In the genomic region with DNA sequence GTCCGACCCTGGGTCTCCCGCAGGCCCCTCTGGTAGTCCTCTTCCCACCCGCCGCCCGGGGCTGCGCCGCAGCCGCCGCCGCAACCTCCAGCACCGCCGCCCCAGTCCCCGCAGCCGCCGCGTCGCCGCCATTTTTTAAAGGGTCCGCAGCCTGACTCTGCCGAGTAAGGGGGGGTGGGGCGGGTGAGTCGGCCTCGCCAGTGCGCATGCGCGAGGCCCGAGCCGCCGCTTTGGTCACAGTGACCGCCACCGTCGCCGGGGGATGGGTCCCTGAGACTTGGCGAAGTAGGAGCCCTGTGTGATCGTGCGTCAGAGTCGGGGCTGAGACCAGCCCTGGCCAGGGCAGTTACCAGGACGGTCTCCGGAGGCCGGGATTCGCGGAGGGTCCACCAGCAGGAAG, we compare ENCODE assay signal across 7 cellular contexts.
A peak's percentile ranks its signal among the peaks of the same experiment; 100 is the strongest.
DNase-seq lines count a peak whose midpoint lies in the region; ATAC-seq and TF ChIP-seq lines count a peak whose summit lies in the region.
"Not testable (repeated sequence)": the region's sequence is repeated elsewhere in the genome, so short reads cannot be mapped to it uniquely, and the experiment has no call there.

No MANE protein-coding gene starts in this region.

- not testable (repeated sequence) for H3K9me3 Mint-ChIP-seq in HFFc6; activated T-cell treated with anti-CD3 and anti-CD28 coated beads, Interleukin-2, amount 50 U/mL, for 72 hours; central memory CD8-positive, alpha-beta T cell

- H3K4me3 ChIP-seq in right cardiac atrium (ENCODE audit: low read length): not testable (repeated sequence)
- H3K4me3 ChIP-seq in ovary: peak overlapping the region; percentile 61

- not testable (repeated sequence) for H3K4me1 Mint-ChIP-seq in HFFc6 (ENCODE audit: low read depth); activated T-cell treated with anti-CD3 and anti-CD28 coated beads, Interleukin-2, amount 50 U/mL, for 72 hours (ENCODE audit: low read depth); central memory CD8-positive, alpha-beta T cell

- H3K36me3 Mint-ChIP-seq in HFFc6 (ENCODE audit: low read depth); activated T-cell treated with anti-CD3 and anti-CD28 coated beads, Interleukin-2, amount 50 U/mL, for 72 hours (ENCODE audit: insufficient read depth in 2 of 2); central memory CD8-positive, alpha-beta T cell (ENCODE audit: insufficient read depth): not testable (repeated sequence)

- intact Hi-C loops in right cardiac atrium (cut with DNase I); ovary (cut with DNase I): not testable (repeated sequence)

- WGBS in right cardiac atrium: 1% methylated on average over 36 of the region's 42 CpGs
- WGBS in ovary, 3 donors: 0 to 2% methylated on average over 3 to 34 of the region's 42 CpGs; no CpG with 5 or more reads in 1 of the 3 donors

- H3K27me3 ChIP-seq in right cardiac atrium (ENCODE audit: control insufficient read depth, insufficient read depth); ovary: not testable (repeated sequence)

- not testable (repeated sequence) for TF ChIP-seq POLR2A in ovary (IDR thresholded peaks at IDR 0.05)

- not testable (repeated sequence) for H3K36me3 ChIP-seq in ovary

- not testable (repeated sequence) for H3K27ac ChIP-seq in right cardiac atrium (ENCODE audit: low read length)
- H3K27ac ChIP-seq in ovary: peak overlapping the region in 1 of 2 donors; percentile 12

- DNase-seq in HFFc6 (peak; percentile 52), T-helper 9 cell (peak; percentile 29), right cardiac atrium (peak; percentile 76 to 94 (median 94)), ovary (peak; percentile 33 to 81 (median 70))
- peak; percentile 63 to 70 for DNase-seq in activated T-cell treated with anti-CD3 and anti-CD28 coated beads, Interleukin-2, amount 50 U/mL, for 72 hours
- DNase-seq in central memory CD8-positive, alpha-beta T cell (ENCODE audit: low spot score in 2 of 2): peak; percentile 50 to 51
- peak; percentile 48 for DNase-seq in stimulated activated CD8-positive, alpha-beta memory T cell treated with anti-CD3 and anti-CD28 coated beads, Interleukin-12 subunit alpha, Interleukin-12 subunit beta, amount 100 ng/mL, for 1 hour (ENCODE audit: low read depth)

- not testable (repeated sequence) for H3K27me3 Mint-ChIP-seq in HFFc6 (ENCODE audit: insufficient read depth); activated T-cell treated with anti-CD3 and anti-CD28 coated beads, Interleukin-2, amount 50 U/mL, for 72 hours (ENCODE audit: low read depth); central memory CD8-positive, alpha-beta T cell

- H3K4me3 Mint-ChIP-seq in HFFc6: peak overlapping the region; percentile 96
- H3K4me3 Mint-ChIP-seq in activated T-cell treated with anti-CD3 and anti-CD28 coated beads, Interleukin-2, amount 50 U/mL, for 72 hours: peak overlapping the region; percentile 88 to 95
- peak overlapping the region; percentile 94 for H3K4me3 Mint-ChIP-seq in central memory CD8-positive, alpha-beta T cell

- peak; percentile 58 to 61 for ATAC-seq in activated T-cell treated with anti-CD3 and anti-CD28 coated beads, Interleukin-2, amount 50 U/mL, for 72 hours (replicated peaks in 1 of 2)
- ATAC-seq in central memory CD8-positive, alpha-beta T cell (replicated peaks; ENCODE audit: extremely low read depth, poor library complexity, severe bottlenecking): peak; percentile 50
- ATAC-seq in right cardiac atrium: peak; percentile 50 to 69

- TF ChIP-seq CTCF in HFFc6 (IDR thresholded peaks at IDR 0.05); ovary (IDR thresholded peaks at IDR 0.05): not testable (repeated sequence)

- H3K4me1 ChIP-seq in right cardiac atrium (ENCODE audit: control insufficient read depth, insufficient read depth, low read length); ovary (ENCODE audit: insufficient read depth): not testable (repeated sequence)

- not testable (repeated sequence) for H3K9me3 ChIP-seq in right cardiac atrium (ENCODE audit: control insufficient read depth, low read length); ovary

- H3K27ac Mint-ChIP-seq in HFFc6: peak overlapping the region; percentile 93
- H3K27ac Mint-ChIP-seq in activated T-cell treated with anti-CD3 and anti-CD28 coated beads, Interleukin-2, amount 50 U/mL, for 72 hours: peak overlapping the region; percentile 93
- H3K27ac Mint-ChIP-seq in central memory CD8-positive, alpha-beta T cell (ENCODE audit: low read depth): peak overlapping the region; percentile 99

- TF ChIP-seq EP300 in ovary (IDR thresholded peaks at IDR 0.05): not testable (repeated sequence)

Comparison
In these comparisons a context has a peak if more than half of its experiments do, and no peak if none do; other contexts are left out.
1. DNase-seq: peak in every context shown above with its lines; median percentile 94 in right cardiac atrium; 70 in ovary; 66 in activated T-cell treated with anti-CD3 and anti-CD28 coated beads, Interleukin-2, amount 50 U/mL, for 72 hours; 52 in HFFc6; 50 in central memory CD8-positive, alpha-beta T cell; 48 in stimulated activated CD8-positive, alpha-beta memory T cell treated with anti-CD3 and anti-CD28 coated beads, Interleukin-12 subunit alpha, Interleukin-12 subunit beta, amount 100 ng/mL, for 1 hour; 29 in T-helper 9 cell.